ENCODE assay signal across 8 cellular contexts in genomic region chr14:92352158-92352985, GRCh38. TPM values are rescaled to one million over a fixed set of nuclear protein-coding genes. Genes with fewer than 3 reads are reported as not detected.
DNase-seq lines count a peak whose midpoint lies in the region; ATAC-seq, FAIRE-seq and TF ChIP-seq lines count a peak whose summit lies in the region.

No MANE protein-coding gene starts in this region.

- TF ChIP-seq CTCF in endothelial cell of umbilical vein (IDR thresholded peaks at IDR 0.05; ENCODE audit: extremely low read depth in 1 of 2, insufficient read depth in 1 of 2, low read depth in 1 of 2, low read length in 2 of 2) = peak; percentile 8 to 13

- H3K4me3 Mint-ChIP-seq in activated naive CD4-positive, alpha-beta T cell treated with anti-CD3 and anti-CD28 coated beads, Interleukin-2, amount 10 ng/mL, durations not matched to agents 7 days and 5 days = no peak overlapping the region

- no peaks in the 10 kb centered on the region for H4K20me1 ChIP-seq in endothelial cell of umbilical vein (replicated peaks; ENCODE audit: control insufficient read depth, extremely low read depth, insufficient read depth, low read length)

- H3K36me3 Mint-ChIP-seq in activated naive CD4-positive, alpha-beta T cell treated with anti-CD3 and anti-CD28 coated beads, Interleukin-2, amount 10 ng/mL, durations not matched to agents 7 days and 5 days = no peaks in the 10 kb centered on the region

- no peaks in the 10 kb centered on the region for H3K36me3 ChIP-seq in endothelial cell of umbilical vein (ENCODE audit: control insufficient read depth in 2 of 2, extremely low read depth in 1 of 2, insufficient read depth in 2 of 2, low read length in 2 of 2)

- no peaks in the 10 kb centered on the region for H3K9me3 ChIP-seq in endothelial cell of umbilical vein (replicated peaks; ENCODE audit: control insufficient read depth, insufficient read depth, low read length)

- H3K79me2 ChIP-seq in endothelial cell of umbilical vein (ENCODE audit: control insufficient read depth, insufficient read depth, low read length) = no peaks in the 10 kb centered on the region

- H3K4me1 Mint-ChIP-seq in activated naive CD4-positive, alpha-beta T cell treated with anti-CD3 and anti-CD28 coated beads, Interleukin-2, amount 10 ng/mL, durations not matched to agents 7 days and 5 days = no peaks in the 10 kb centered on the region

- H3K27ac Mint-ChIP-seq in activated naive CD4-positive, alpha-beta T cell treated with anti-CD3 and anti-CD28 coated beads, Interleukin-2, amount 10 ng/mL, durations not matched to agents 7 days and 5 days = no peak overlapping the region

- TF ChIP-seq POLR2A in endothelial cell of umbilical vein (IDR thresholded peaks at IDR 0.05; ENCODE audit: low read depth, low read length) = no peak

- peak; percentile 67 for DNase-seq in activated naive CD4-positive, alpha-beta T cell treated with anti-CD3 and anti-CD28 coated beads, Interleukin-2, amount 10 ng/mL, durations not matched to agents 7 days and 5 days
- no peak for DNase-seq in activated naive CD4-positive, alpha-beta T cell (lab: John Stamatoyannopoulos, UW)
- DNase-seq in NOMO-1 treated with dmso at 0.1 percent for 144 hours (lab: John Stamatoyannopoulos, UW; ENCODE audit: unreplicated experiment) (peak; percentile 8), endothelial cell of umbilical vein (ENCODE audit: low read depth, low spot score) (no peak), RCC 7860 (ENCODE audit: low spot score) (no peak)
- DNase-seq in stimulated activated naive CD8-positive, alpha-beta T cell treated with anti-CD3 and anti-CD28 coated beads, Interleukin-15, Interleukin-2, amounts not matched to agents 100 U/mL and 50 U/mL, for 24 hours = peak; percentile 52

- no peaks in the 10 kb centered on the region for H3K27me3 ChIP-seq in endothelial cell of umbilical vein (ENCODE audit: control insufficient read depth in 2 of 2, insufficient read depth in 2 of 2, low read length in 2 of 2)

- dilution Hi-C loops in endothelial cell of umbilical vein (cut with MboI; ENCODE audit: extremely low pct_ligation_motif_present, low sequenced_read_pairs) = loop anchor here (25.0 kb wide), 1 partner anchor 335 kb away; no protein-coding TSS in a partner anchor

- no peak overlapping the region for H3K9ac ChIP-seq in endothelial cell of umbilical vein (replicated peaks; ENCODE audit: extremely low read depth, insufficient read depth, low read length)

- no TSS peak for BruUV-seq in endothelial cell of umbilical vein (replicated peaks; lab: Mats Ljungman, UMichigan)

- no peaks in the 10 kb centered on the region for H3K4me1 ChIP-seq in endothelial cell of umbilical vein (ENCODE audit: control insufficient read depth, extremely low read depth, insufficient read depth, low read length)

- H3K4me2 ChIP-seq in endothelial cell of umbilical vein (ENCODE audit: insufficient read depth, low read length) = no peak overlapping the region

- peaks cover 17% of the 10 kb centered on the region for H3K27me3 Mint-ChIP-seq in activated naive CD4-positive, alpha-beta T cell treated with anti-CD3 and anti-CD28 coated beads, Interleukin-2, amount 10 ng/mL, durations not matched to agents 7 days and 5 days

- intact Hi-C loops in endothelial cell of umbilical vein (cut with micrococcal nuclease) = no loop called here

- no peaks in the 10 kb centered on the region for H3K9me1 ChIP-seq in endothelial cell of umbilical vein (replicated peaks; ENCODE audit: control insufficient read depth, extremely low read depth, insufficient read depth, low read length)

- H3K4me3 ChIP-seq in endothelial cell of umbilical vein (replicated peaks in 1 of 3; ENCODE audit: insufficient read depth in 1 of 3, low read depth in 1 of 3, low read length in 3 of 3) = no peak overlapping the region

- POLR2A ChIA-PET in endothelial cell of umbilical vein (lab: Charles Lee) = no interaction called here

- CTCF ChIA-PET in activated naive CD4-positive, alpha-beta T cell treated with anti-CD3 and anti-CD28 coated beads, Interleukin-2, amount 10 ng/mL, durations not matched to agents 7 days and 5 days (lab: Charles Lee) = interaction anchor here (0.9 to 3.5 kb wide), 20 partner anchors 9 to 328 kb away, joined by 3 to 28 read pairs (median 4); partner anchors contain the start of genes ATXN3 and CPSF2
- CTCF ChIA-PET in endothelial cell of umbilical vein (lab: Charles Lee) = interaction anchor here (0.8 kb wide), 1 partner anchor 15 kb away, joined by 5 read pairs; no protein-coding TSS in a partner anchor

- peak; percentile 33 for ATAC-seq in stimulated activated naive CD8-positive, alpha-beta T cell treated with anti-CD3 and anti-CD28 coated beads, Interleukin-15, Interleukin-2, amounts not matched to agents 100 U/mL and 50 U/mL, for 24 hours
- ATAC-seq in HG02852 (IDR thresholded peaks at IDR 0.05; ENCODE audit: unreplicated experiment) (no peak), GM21390 (IDR thresholded peaks at IDR 0.05; ENCODE audit: unreplicated experiment) (no peak)

- H3K27ac ChIP-seq in endothelial cell of umbilical vein (ENCODE audit: insufficient read depth, low read depth, low read length) = no peak overlapping the region

- FAIRE-seq in endothelial cell of umbilical vein (lab: Jason Lieb, UNC) (no peak), RCC 7860 (lab: Jason Lieb, UNC) (no peak)

- H2AFZ ChIP-seq in endothelial cell of umbilical vein (ENCODE audit: low read depth, low read length) = no peak overlapping the region

- no peaks in the 10 kb centered on the region for H3K9me3 Mint-ChIP-seq in activated naive CD4-positive, alpha-beta T cell treated with anti-CD3 and anti-CD28 coated beads, Interleukin-2, amount 10 ng/mL, durations not matched to agents 7 days and 5 days

TF ChIP-seq in endothelial cell of umbilical vein, 7 proteins besides CTCF, POLR2A, EP300 and RAD21:
- no peak for TF ChIP-seq POLR2AphosphoS5 (IDR thresholded peaks at IDR 0.05; ENCODE audit: insufficient read depth, low read depth, low read length)
- TF ChIP-seq JUN (IDR thresholded peaks at IDR 0.05; ENCODE audit: borderline replicate concordance, insufficient read depth, insufficient read length, low read depth) = no peak
- no peak for TF ChIP-seq FOS (IDR thresholded peaks at IDR 0.05; ENCODE audit: borderline replicate concordance, insufficient read depth, low read length)

RNA-seq across cellular contexts. Expression of gene SLC24A4, which starts 29.4 kb away (rescaled TPM):
- total RNA-seq in endothelial cell of umbilical vein = 0.07 and 0.14 TPM in 2 replicates
- 0.02 and 0.08 TPM in 2 replicates for polyA plus RNA-seq in endothelial cell of umbilical vein
- 0.01 TPM in 1 of 2 replicates, not detected in the other for polyA plus RNA-seq in endothelial cell of umbilical vein (2011; cell fraction: cytosol; rRNA removed)
- polyA plus RNA-seq in endothelial cell of umbilical vein (2011; cell fraction: nucleus; rRNA removed) = 0.04 TPM in 1 of 2 replicates, not detected in the other
- not detected in 2 replicates for polyA plus RNA-seq in endothelial cell of umbilical vein (2012)
- polyA minus RNA-seq in endothelial cell of umbilical vein = not detected in 2 replicates
- not detected for polyA minus RNA-seq in endothelial cell of umbilical vein (2011; cell fraction: cytosol; rRNA and poly(A)+ RNA removed)
- polyA minus RNA-seq in endothelial cell of umbilical vein (2011; cell fraction: nucleus; rRNA and poly(A)+ RNA removed) = not detected in 2 replicates

Comparison
In these comparisons a context has a peak if more than half of its experiments do, and no peak if none do; other contexts are left out.
1. DNase-seq: peak in activated naive CD4-positive, alpha-beta T cell treated with anti-CD3 and anti-CD28 coated beads, Interleukin-2, amount 10 ng/mL, durations not matched to agents 7 days and 5 days (single experiment), NOMO-1 treated with dmso at 0.1 percent for 144 hours (single experiment) and stimulated activated naive CD8-positive, alpha-beta T cell treated with anti-CD3 and anti-CD28 coated beads, Interleukin-15, Interleukin-2, amounts not matched to agents 100 U/mL and 50 U/mL, for 24 hours (single experiment); none in activated naive CD4-positive, alpha-beta T cell (0 of 4), endothelial cell of umbilical vein (single experiment) and RCC 7860 (single experiment).